Comparison of ENCODE assay signal across 16 cellular contexts in the genomic region with DNA sequence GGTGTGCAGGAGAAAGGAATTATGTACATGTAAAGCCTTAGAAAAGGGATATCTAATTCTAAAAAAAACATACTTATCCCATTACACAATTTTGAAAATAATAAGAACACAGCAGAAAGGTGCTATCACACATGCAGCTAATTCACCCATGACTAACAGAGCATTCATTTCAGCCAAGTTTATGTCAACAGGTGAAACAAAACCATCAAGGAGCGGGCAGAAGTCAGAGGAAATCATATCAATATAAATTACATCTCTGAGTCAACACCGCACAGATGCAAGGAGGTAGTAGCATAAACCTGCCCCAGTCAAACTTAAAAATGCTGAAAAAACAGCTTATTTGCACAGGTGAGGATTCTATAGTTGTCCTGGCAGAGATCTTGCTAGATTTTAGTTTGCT.
DNase-seq lines count a peak whose midpoint lies in the region; ATAC-seq and TF ChIP-seq lines count a peak whose summit lies in the region.
"Had no signal": no experiment of that assay in that cellular context is flagged by ENCODE, and none has a peak within 500 bp of the region (broad histone marks: within the 10 kb centered on the region; RNA-seq: fewer than 3 reads in every experiment).

No MANE protein-coding gene starts in this region.

- H3K27me3 Mint-ChIP-seq in GM23338 (ENCODE audit: insufficient read depth, low read depth, poor library complexity) (peaks cover 3% of the 10 kb centered on the region), type B pancreatic cell (no peaks in the 10 kb centered on the region)

- TF ChIP-seq CTCF in GM23338 (conservative IDR thresholded peaks at IDR 0.05; ENCODE audit: low read depth in 2 of 2) (no peak), RWPE1 (conservative IDR thresholded peaks at IDR 0.05; ENCODE audit: low read depth) (no peak), type B pancreatic cell (conservative IDR thresholded peaks at IDR 0.05) (no peak), transverse colon (IDR thresholded peaks at IDR 0.05) (no peak)

- H4K20me1 ChIP-seq in GM23338 (replicated peaks; ENCODE audit: insufficient read depth): no peaks in the 10 kb centered on the region

- H3K27me3 ChIP-seq in GM23338 (ENCODE audit: insufficient read depth) (no peaks in the 10 kb centered on the region), transverse colon (no peaks in the 10 kb centered on the region)
- H3K27me3 ChIP-seq: BE2C had no signal

- H3K27ac ChIP-seq in GM23338 (ENCODE audit: low read depth) (no peak overlapping the region), RWPE1 (no peak overlapping the region), transverse colon (no peak overlapping the region)

- 36 to 64% methylated on average over 2 of the region's 2 CpGs for WGBS in transverse colon (ENCODE audit: low coverage in 1 of 2), 2 donors

- in situ Hi-C loops in transverse colon (cut with MboI; ENCODE audit: low pct_ligation_motif_present in 1 of 4, low pct_unique_long_range_greater_than_20kb in 1 of 4, low sequenced_read_pairs in 3 of 4): loop anchor here in 2 of 4 donors (25.0 kb wide), 1 partner anchor 363 kb away; no protein-coding TSS in a partner anchor

- H3K36me3 Mint-ChIP-seq in GM23338 (ENCODE audit: low read depth) (no peaks in the 10 kb centered on the region; the same call in 2 of the 3 replicates), type B pancreatic cell (peaks cover 4% of the 10 kb centered on the region)
- H3K36me3 Mint-ChIP-seq: CD4-positive, alpha-beta memory T cell had no signal

- H3K9me2 ChIP-seq in GM23338 (ENCODE audit: insufficient read depth): no peaks in the 10 kb centered on the region

- no peak for TF ChIP-seq EP300 in transverse colon (IDR thresholded peaks at IDR 0.05; ENCODE audit: low read depth)

- H3K4me1 ChIP-seq in GM23338 (ENCODE audit: insufficient read depth) (peaks cover 32% of the 10 kb centered on the region), transverse colon (no peaks in the 10 kb centered on the region)

- H3K79me2 ChIP-seq in GM23338 (replicated peaks; ENCODE audit: insufficient read depth): no peaks in the 10 kb centered on the region

- H3K4me3 ChIP-seq in GM23338: no peak overlapping the region
- no peak overlapping the region for H3K4me3 ChIP-seq in transverse colon
- H3K4me3 ChIP-seq: HAP-1 had no signal

- H3K4me1 Mint-ChIP-seq in GM23338: peaks cover 39% of the 10 kb centered on the region
- H3K4me1 Mint-ChIP-seq in type B pancreatic cell (ENCODE audit: unreplicated experiment): peaks cover 24% of the 10 kb centered on the region
- H3K4me1 Mint-ChIP-seq: CD4-positive, alpha-beta memory T cell had no signal

- ATAC-seq in GM23338 (no peak), left colon (peak; percentile 70)
- ATAC-seq: PC-3, Right ventricle myocardium inferior had no signal

- intact Hi-C loops in left colon (cut with DNase I, micrococcal nuclease) (no loop called here), posterior vena cava (cut with DNase I) (no loop called here), transverse colon (cut with DNase I; ENCODE audit: low total_unique reads) (no loop called here)

- no peak overlapping the region for H3K4me2 ChIP-seq in GM23338

- H3K4me3 Mint-ChIP-seq in GM23338 (no peak overlapping the region), type B pancreatic cell (no peak overlapping the region)
- H3K4me3 Mint-ChIP-seq: CD4-positive, alpha-beta memory T cell had no signal

- H3K9me3 ChIP-seq in transverse colon: no peaks in the 10 kb centered on the region
- H3K9me3 ChIP-seq: BE2C, HAP-1 had no signal

- DNase-seq in GM23338 (ENCODE audit: low spot score) (no peak), NCI-H1930 (lab: John Stamatoyannopoulos, UW) (peak; percentile 75 to 80), RWPE1 (ENCODE audit: low spot score) (peak; percentile 18), left colon (no peak), posterior vena cava (ENCODE audit: low spot score) (no peak), type B pancreatic cell (ENCODE audit: extremely low spot score, unreplicated experiment) (no peak), transverse colon (no peak)
- DNase-seq: BE2C; CD4-positive, alpha-beta memory T cell; Kasumi-1; NCI-H1694; NCI-H446; PC-3; T-helper 2 cell had no signal

- H3K9me3 Mint-ChIP-seq in GM23338: no peaks in the 10 kb centered on the region
- H3K9me3 Mint-ChIP-seq in type B pancreatic cell: no peaks in the 10 kb centered on the region
- H3K9me3 Mint-ChIP-seq: CD4-positive, alpha-beta memory T cell had no signal

- no peak overlapping the region for H2AFZ ChIP-seq in GM23338

- CTCF ChIA-PET in RWPE1 (lab: Yijun Ruan, JAX): interaction anchor here (0.6 kb wide), 1 partner anchor 1963 kb away, joined by 9 read pairs; no protein-coding TSS in a partner anchor

- no peaks in the 10 kb centered on the region for H3F3A ChIP-seq in GM23338 (replicated peaks; ENCODE audit: low read depth)

- 0 out of 2 replicates have a peak overlapping the region, but pooled peaks have one; percentile 10 for H3K27ac Mint-ChIP-seq in GM23338
- no peak overlapping the region for H3K27ac Mint-ChIP-seq in type B pancreatic cell
- H3K27ac Mint-ChIP-seq: CD4-positive, alpha-beta memory T cell had no signal

- H3K36me3 ChIP-seq in GM23338 (ENCODE audit: insufficient read depth) (no peaks in the 10 kb centered on the region), transverse colon (no peaks in the 10 kb centered on the region)
- H3K36me3 ChIP-seq: BE2C, HAP-1 had no signal

- TF ChIP-seq POLR2A in transverse colon (IDR thresholded peaks at IDR 0.05): no peak

- POLR2A ChIA-PET in RWPE1 (lab: Yijun Ruan, JAX; ENCODE audit: low non-redundant PET): no interaction called here

TF ChIP-seq in GM23338, 12 proteins besides CTCF, POLR2A, EP300 and RAD21 (continues in another document):
- TF ChIP-seq EZH2phosphoT487 (IDR thresholded peaks at IDR 0.05; ENCODE audit: unreplicated experiment): no peak
- no peak for TF ChIP-seq NANOG (IDR thresholded peaks at IDR 0.05; ENCODE audit: borderline replicate concordance)
- TF ChIP-seq CREB1 (CRISPR knock-in tag; IDR thresholded peaks at IDR 0.05; ENCODE audit: low read depth): no peak
- TF ChIP-seq ZNF462 (CRISPR knock-in tag; IDR thresholded peaks at IDR 0.05): no peak

Comparison
In these comparisons a context has a peak if more than half of its experiments do, and no peak if none do; other contexts are left out.
1. DNase-seq: peak in NCI-H1930 (2 of 2) and RWPE1 (single experiment); none in GM23338 (single experiment), left colon (0 of 2), posterior vena cava (single experiment), type B pancreatic cell (single experiment) and transverse colon (single experiment).